Comparison of ENCODE assay signal across 35 cellular contexts in genomic region chr2:183113630-183114029, GRCh38.
"Had no signal": no experiment of that assay in that cellular context is flagged by ENCODE, and none has a peak within 500 bp of the region (broad histone marks: within the 10 kb centered on the region; RNA-seq: fewer than 3 reads in every experiment).

No MANE protein-coding gene starts in this region.

- H3K4me3 ChIP-seq: coronary artery, dorsolateral prefrontal cortex, gastrocnemius medialis, heart left ventricle had no signal

- H3K9me3 ChIP-seq: gastrocnemius medialis, heart left ventricle had no signal

- H3K27me3 Mint-ChIP-seq: dendritic cell treated with granulocyte-macrophage colony-stimulating factor and Interleukin-4, amounts not matched to agents 40 ng/mL and 50 ng/mL, for 4 days had no signal

- ATAC-seq: activated CD4-positive, alpha-beta T cell treated with anti-CD3 and anti-CD28 coated beads for 36 hours; activated CD8-positive, alpha-beta memory T cell treated with anti-CD3 and anti-CD28 coated beads, Interleukin-2, amount 10 ng/mL, durations not matched to agents 7 days and 5 days; activated CD8-positive, alpha-beta T cell treated with anti-CD3 and anti-CD28 coated beads, Interleukin-2, amount 10 ng/mL, durations not matched to agents 7 days and 5 days; activated naive CD4-positive, alpha-beta T cell treated with anti-CD3 and anti-CD28 coated beads, Interleukin-2, amount 50 U/mL, for 72 hours; esophagus mucosa; gastrocnemius medialis; heart left ventricle; T-helper 17 cell had no signal

- H3K36me3 ChIP-seq: brain microvascular endothelial cell, gastrocnemius medialis, heart left ventricle had no signal

- H3K27me3 ChIP-seq: brain microvascular endothelial cell, dorsolateral prefrontal cortex, gastrocnemius medialis had no signal

- H3K27ac Mint-ChIP-seq: activated CD4-positive, alpha-beta memory T cell treated with anti-CD3 and anti-CD28 coated beads for 36 hours; activated CD4-positive, alpha-beta T cell treated with anti-CD3 and anti-CD28 coated beads for 36 hours; activated CD4-positive, alpha-beta T cell treated with anti-CD3 and anti-CD28 coated beads, Interleukin-2, amount 10 ng/mL, durations not matched to agents 24 days and 14 days; activated CD8-positive, alpha-beta memory T cell treated with anti-CD3 and anti-CD28 coated beads, Interleukin-2, amount 10 ng/mL, durations not matched to agents 7 days and 5 days; activated CD8-positive, alpha-beta T cell treated with anti-CD3 and anti-CD28 coated beads, Interleukin-2, amount 10 ng/mL, durations not matched to agents 7 days and 5 days; activated naive CD4-positive, alpha-beta T cell treated with anti-CD3 and anti-CD28 coated beads, Interleukin-2, amount 10 ng/mL, durations not matched to agents 7 days and 5 days; activated T-helper 1 cell treated with anti-CD3 and anti-CD28 coated beads, Interleukin-12 subunit alpha, Interleukin-12 subunit beta, Interleukin-2, Interleukin-4 antibody, amounts not matched to agents 30 ng/mL and 10 ng/mL and 1 ng/mL, durations not matched to agents 14 hours and 24 hours and 36 hours; dendritic cell treated with granulocyte-macrophage colony-stimulating factor and Interleukin-4, amounts not matched to agents 40 ng/mL and 50 ng/mL, for 4 days; endodermal cell; T-helper 17 cell; T-helper 2 cell treated with Interferon-gamma antibody and Interleukin-4, amounts not matched to agents 5 μg/mL and 100 μg/mL, for 36 hours had no signal

- H3K4me1 ChIP-seq: gastrocnemius medialis, heart left ventricle had no signal

- H3K9me3 Mint-ChIP-seq: activated CD4-positive, alpha-beta memory T cell treated with anti-CD3 and anti-CD28 coated beads for 36 hours; activated CD4-positive, alpha-beta T cell treated with anti-CD3 and anti-CD28 coated beads, Interleukin-2, amount 10 ng/mL, durations not matched to agents 24 days and 14 days; activated naive CD4-positive, alpha-beta T cell treated with anti-CD3 and anti-CD28 coated beads, Interleukin-2, amount 10 ng/mL, durations not matched to agents 7 days and 5 days; activated naive CD4-positive, alpha-beta T cell treated with anti-CD3 and anti-CD28 coated beads, Interleukin-2, amount 50 U/mL, for 72 hours; activated T-helper 1 cell treated with anti-CD3 and anti-CD28 coated beads, Interleukin-12 subunit alpha, Interleukin-12 subunit beta, Interleukin-2, Interleukin-4 antibody, amounts not matched to agents 30 ng/mL and 10 ng/mL and 1 ng/mL, durations not matched to agents 14 hours and 24 hours and 36 hours; central memory CD8-positive, alpha-beta T cell; dendritic cell treated with granulocyte-macrophage colony-stimulating factor and Interleukin-4, amounts not matched to agents 40 ng/mL and 50 ng/mL, for 4 days; endodermal cell; T-helper 2 cell treated with Interferon-gamma antibody and Interleukin-4, amounts not matched to agents 5 μg/mL and 100 μg/mL, for 36 hours had no signal

- H3K4me3 Mint-ChIP-seq: activated CD4-positive, alpha-beta memory T cell treated with anti-CD3 and anti-CD28 coated beads for 36 hours; activated CD4-positive, alpha-beta T cell treated with anti-CD3 and anti-CD28 coated beads for 36 hours; activated CD4-positive, alpha-beta T cell treated with anti-CD3 and anti-CD28 coated beads, Interleukin-2, amount 10 ng/mL, durations not matched to agents 24 days and 14 days; activated CD8-positive, alpha-beta memory T cell treated with anti-CD3 and anti-CD28 coated beads, Interleukin-2, amount 10 ng/mL, durations not matched to agents 7 days and 5 days; activated CD8-positive, alpha-beta T cell treated with anti-CD3 and anti-CD28 coated beads, Interleukin-2, amount 10 ng/mL, durations not matched to agents 7 days and 5 days; activated naive CD4-positive, alpha-beta T cell treated with anti-CD3 and anti-CD28 coated beads, Interleukin-2, amount 10 ng/mL, durations not matched to agents 7 days and 5 days; activated T-helper 1 cell treated with anti-CD3 and anti-CD28 coated beads, Interleukin-12 subunit alpha, Interleukin-12 subunit beta, Interleukin-2, Interleukin-4 antibody, amounts not matched to agents 30 ng/mL and 10 ng/mL and 1 ng/mL, durations not matched to agents 14 hours and 24 hours and 36 hours; central memory CD8-positive, alpha-beta T cell; dendritic cell treated with granulocyte-macrophage colony-stimulating factor and Interleukin-4, amounts not matched to agents 40 ng/mL and 50 ng/mL, for 4 days; endodermal cell; T-helper 17 cell; T-helper 2 cell treated with Interferon-gamma antibody and Interleukin-4, amounts not matched to agents 5 μg/mL and 100 μg/mL, for 36 hours had no signal

- H3K27ac ChIP-seq: brain microvascular endothelial cell, coronary artery, dorsolateral prefrontal cortex, gastrocnemius medialis, heart left ventricle had no signal

- H3K36me3 Mint-ChIP-seq: activated CD4-positive, alpha-beta memory T cell treated with anti-CD3 and anti-CD28 coated beads for 36 hours; activated CD8-positive, alpha-beta memory T cell treated with anti-CD3 and anti-CD28 coated beads, Interleukin-2, amount 10 ng/mL, durations not matched to agents 7 days and 5 days; activated naive CD4-positive, alpha-beta T cell treated with anti-CD3 and anti-CD28 coated beads, Interleukin-2, amount 10 ng/mL, durations not matched to agents 7 days and 5 days; activated naive CD4-positive, alpha-beta T cell treated with anti-CD3 and anti-CD28 coated beads, Interleukin-2, amount 50 U/mL, for 72 hours had no signal

- FAIRE-seq: astrocyte, bronchial epithelial cell had no signal

- DNase-seq: activated CD4-positive, alpha-beta memory T cell treated with anti-CD3 and anti-CD28 coated beads for 36 hours; activated CD4-positive, alpha-beta T cell treated with anti-CD3 and anti-CD28 coated beads for 36 hours; activated CD4-positive, alpha-beta T cell treated with anti-CD3 and anti-CD28 coated beads, Interleukin-2, amount 10 ng/mL, durations not matched to agents 24 days and 14 days; activated CD4-positive, CD25-positive, alpha-beta regulatory T cell; activated CD4-positive, CD25-positive, alpha-beta regulatory T cell treated with anti-CD3 and anti-CD28 coated beads, Interleukin-2, amount 50 U/mL, for 72 hours; activated CD8-positive, alpha-beta memory T cell treated with anti-CD3 and anti-CD28 coated beads, Interleukin-2, amount 10 ng/mL, durations not matched to agents 7 days and 5 days; activated CD8-positive, alpha-beta memory T cell treated with anti-CD3 and anti-CD28 coated beads, Interleukin-2, amount 50 U/mL, for 4 hours; activated CD8-positive, alpha-beta T cell treated with anti-CD3 and anti-CD28 coated beads, Interleukin-2, amount 10 ng/mL, durations not matched to agents 7 days and 5 days; activated gamma-delta T cell; activated naive CD4-positive, alpha-beta T cell; activated naive CD4-positive, alpha-beta T cell treated with anti-CD3 and anti-CD28 coated beads, Interleukin-2, amount 10 ng/mL, durations not matched to agents 7 days and 5 days; activated T-cell treated with anti-CD3 and anti-CD28 coated beads, Interleukin-2, amount 50 U/mL, for 1 hour; activated T-cell treated with anti-CD3 and anti-CD28 coated beads, Interleukin-2, amount 50 U/mL, for 48 hours; amniotic stem cell; anterior cingulate cortex; brain microvascular endothelial cell; dorsolateral prefrontal cortex; effector memory CD4-positive, alpha-beta T cell; endodermal cell; foreskin fibroblast; gastrocnemius medialis; glutamatergic neuron; heart left ventricle; T-helper 1 cell; T-helper 17 cell; T1000 had no signal

- H3K4me1 Mint-ChIP-seq: activated CD4-positive, alpha-beta T cell treated with anti-CD3 and anti-CD28 coated beads, Interleukin-2, amount 10 ng/mL, durations not matched to agents 24 days and 14 days; activated CD8-positive, alpha-beta memory T cell treated with anti-CD3 and anti-CD28 coated beads, Interleukin-2, amount 10 ng/mL, durations not matched to agents 7 days and 5 days; activated naive CD4-positive, alpha-beta T cell treated with anti-CD3 and anti-CD28 coated beads, Interleukin-2, amount 10 ng/mL, durations not matched to agents 7 days and 5 days; central memory CD8-positive, alpha-beta T cell; endodermal cell had no signal
